In the genomic region with DNA sequence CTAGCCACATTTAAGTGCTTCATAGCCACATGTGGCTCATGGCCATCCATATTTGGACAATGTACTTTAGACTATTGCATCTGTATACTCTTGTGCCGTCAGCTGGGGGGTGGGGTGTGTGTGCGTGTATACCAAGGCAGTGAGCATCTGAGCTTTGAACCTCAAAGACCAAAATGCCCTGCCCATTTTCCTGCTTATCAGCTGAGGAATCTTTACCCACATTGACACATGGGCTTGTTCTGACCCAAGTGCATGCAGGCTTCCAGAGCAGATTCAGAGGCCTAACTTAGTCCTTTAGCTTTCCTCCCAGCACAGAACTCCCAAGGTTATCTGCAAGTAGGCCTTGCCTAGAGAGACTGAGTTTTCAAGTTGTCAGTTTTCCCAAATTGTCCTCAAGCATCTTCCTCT, we compare ENCODE assay signal across 1 cellular context.
TF ChIP-seq lines count a peak whose summit lies in the region.

No MANE protein-coding gene starts in this region.

TF ChIP-seq in HepG2, 621 proteins besides CTCF, POLR2A, EP300 and RAD21 (continued from another document and continues in another):
- TF ChIP-seq, protein P1, sequence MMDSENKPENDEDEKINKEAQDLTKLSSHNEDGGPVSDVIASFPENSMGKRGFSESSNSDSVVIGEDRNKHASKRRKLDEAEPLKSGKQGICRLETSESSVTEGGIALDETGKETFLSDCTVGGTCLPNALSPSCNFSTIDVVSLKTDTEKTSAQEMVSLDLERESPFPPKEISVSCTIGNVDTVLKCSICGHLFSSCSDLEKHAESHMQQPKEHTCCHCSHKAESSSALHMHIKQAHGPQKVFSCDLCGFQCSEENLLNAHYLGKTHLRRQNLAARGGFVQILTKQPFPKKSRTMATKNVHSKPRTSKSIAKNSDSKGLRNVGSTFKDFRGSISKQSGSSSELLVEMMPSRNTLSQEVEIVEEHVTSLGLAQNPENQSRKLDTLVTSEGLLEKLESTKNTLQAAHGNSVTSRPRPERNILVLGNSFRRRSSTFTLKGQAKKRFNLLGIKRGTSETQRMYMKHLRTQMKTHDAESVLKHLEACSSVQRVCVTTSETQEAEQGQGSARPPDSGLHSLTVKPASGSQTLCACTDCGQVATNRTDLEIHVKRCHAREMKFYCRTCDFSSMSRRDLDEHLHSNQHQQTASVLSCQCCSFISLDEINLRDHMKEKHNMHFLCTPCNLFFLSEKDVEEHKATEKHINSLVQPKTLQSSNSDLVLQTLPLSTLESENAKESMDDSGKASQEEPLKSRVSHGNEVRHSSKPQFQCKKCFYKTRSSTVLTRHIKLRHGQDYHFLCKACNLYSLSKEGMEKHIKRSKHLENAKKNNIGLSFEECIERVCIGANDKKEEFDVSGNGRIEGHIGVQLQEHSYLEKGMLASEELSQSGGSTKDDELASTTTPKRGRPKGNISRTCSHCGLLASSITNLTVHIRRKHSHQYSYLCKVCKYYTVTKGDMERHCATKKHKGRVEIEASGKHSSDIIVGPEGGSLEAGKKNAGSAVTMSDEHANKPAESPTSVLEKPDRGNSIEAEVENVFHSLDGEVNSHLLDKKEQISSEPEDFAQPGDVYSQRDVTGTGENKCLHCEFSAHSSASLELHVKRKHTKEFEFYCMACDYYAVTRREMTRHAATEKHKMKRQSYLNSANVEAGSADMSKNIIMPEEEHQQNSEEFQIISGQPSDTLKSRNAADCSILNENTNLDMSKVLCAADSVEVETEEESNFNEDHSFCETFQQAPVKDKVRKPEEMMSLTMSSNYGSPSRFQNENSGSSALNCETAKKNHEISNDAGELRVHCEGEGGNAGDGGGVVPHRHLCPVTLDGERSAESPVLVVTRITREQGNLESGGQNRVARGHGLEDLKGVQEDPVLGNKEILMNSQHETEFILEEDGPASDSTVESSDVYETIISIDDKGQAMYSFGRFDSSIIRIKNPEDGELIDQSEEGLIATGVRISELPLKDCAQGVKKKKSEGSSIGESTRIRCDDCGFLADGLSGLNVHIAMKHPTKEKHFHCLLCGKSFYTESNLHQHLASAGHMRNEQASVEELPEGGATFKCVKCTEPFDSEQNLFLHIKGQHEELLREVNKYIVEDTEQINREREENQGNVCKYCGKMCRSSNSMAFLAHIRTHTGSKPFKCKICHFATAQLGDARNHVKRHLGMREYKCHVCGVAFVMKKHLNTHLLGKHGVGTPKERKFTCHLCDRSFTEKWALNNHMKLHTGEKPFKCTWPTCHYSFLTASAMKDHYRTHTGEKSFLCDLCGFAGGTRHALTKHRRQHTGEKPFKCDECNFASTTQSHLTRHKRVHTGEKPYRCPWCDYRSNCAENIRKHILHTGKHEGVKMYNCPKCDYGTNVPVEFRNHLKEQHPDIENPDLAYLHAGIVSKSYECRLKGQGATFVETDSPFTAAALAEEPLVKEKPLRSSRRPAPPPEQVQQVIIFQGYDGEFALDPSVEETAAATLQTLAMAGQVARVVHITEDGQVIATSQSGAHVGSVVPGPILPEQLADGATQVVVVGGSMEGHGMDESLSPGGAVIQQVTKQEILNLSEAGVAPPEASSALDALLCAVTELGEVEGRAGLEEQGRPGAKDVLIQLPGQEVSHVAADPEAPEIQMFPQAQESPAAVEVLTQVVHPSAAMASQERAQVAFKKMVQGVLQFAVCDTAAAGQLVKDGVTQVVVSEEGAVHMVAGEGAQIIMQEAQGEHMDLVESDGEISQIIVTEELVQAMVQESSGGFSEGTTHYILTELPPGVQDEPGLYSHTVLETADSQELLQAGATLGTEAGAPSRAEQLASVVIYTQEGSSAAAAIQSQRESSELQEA (CRISPR knock-in tag; IDR thresholded peaks at IDR 0.05; ENCODE audit: not compliant biosample characterization) = no peak
- no peak for TF ChIP-seq MYNN (CRISPR knock-in tag; IDR thresholded peaks at IDR 0.05; ENCODE audit: low read depth)
- TF ChIP-seq, protein P2, sequence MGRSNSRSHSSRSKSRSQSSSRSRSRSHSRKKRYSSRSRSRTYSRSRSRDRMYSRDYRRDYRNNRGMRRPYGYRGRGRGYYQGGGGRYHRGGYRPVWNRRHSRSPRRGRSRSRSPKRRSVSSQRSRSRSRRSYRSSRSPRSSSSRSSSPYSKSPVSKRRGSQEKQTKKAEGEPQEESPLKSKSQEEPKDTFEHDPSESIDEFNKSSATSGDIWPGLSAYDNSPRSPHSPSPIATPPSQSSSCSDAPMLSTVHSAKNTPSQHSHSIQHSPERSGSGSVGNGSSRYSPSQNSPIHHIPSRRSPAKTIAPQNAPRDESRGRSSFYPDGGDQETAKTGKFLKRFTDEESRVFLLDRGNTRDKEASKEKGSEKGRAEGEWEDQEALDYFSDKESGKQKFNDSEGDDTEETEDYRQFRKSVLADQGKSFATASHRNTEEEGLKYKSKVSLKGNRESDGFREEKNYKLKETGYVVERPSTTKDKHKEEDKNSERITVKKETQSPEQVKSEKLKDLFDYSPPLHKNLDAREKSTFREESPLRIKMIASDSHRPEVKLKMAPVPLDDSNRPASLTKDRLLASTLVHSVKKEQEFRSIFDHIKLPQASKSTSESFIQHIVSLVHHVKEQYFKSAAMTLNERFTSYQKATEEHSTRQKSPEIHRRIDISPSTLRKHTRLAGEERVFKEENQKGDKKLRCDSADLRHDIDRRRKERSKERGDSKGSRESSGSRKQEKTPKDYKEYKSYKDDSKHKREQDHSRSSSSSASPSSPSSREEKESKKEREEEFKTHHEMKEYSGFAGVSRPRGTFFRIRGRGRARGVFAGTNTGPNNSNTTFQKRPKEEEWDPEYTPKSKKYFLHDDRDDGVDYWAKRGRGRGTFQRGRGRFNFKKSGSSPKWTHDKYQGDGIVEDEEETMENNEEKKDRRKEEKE (IDR thresholded peaks at IDR 0.05) = no peak
- TF ChIP-seq FIP1L1 (IDR thresholded peaks at IDR 0.05; ENCODE audit: borderline replicate concordance, insufficient read depth, low read depth, low read length) = no peak
- TF ChIP-seq ZNF264 (CRISPR knock-in tag; IDR thresholded peaks at IDR 0.05) = no peak; the same call in 1 of the 2 replicates
- TF ChIP-seq RFXAP (CRISPR knock-in tag; IDR thresholded peaks at IDR 0.05; ENCODE audit: borderline replicate concordance) = no peak; the same call in 1 of the 2 replicates
- peak; percentile 38; the same call in 1 of the 2 replicates for TF ChIP-seq ZNF431 (CRISPR knock-in tag; IDR thresholded peaks at IDR 0.05; ENCODE audit: borderline replicate concordance, low read depth)
- no peak for TF ChIP-seq PAX8 (CRISPR knock-in tag; IDR thresholded peaks at IDR 0.05; ENCODE audit: borderline replicate concordance)
- no peak for TF ChIP-seq SMAD9 (CRISPR knock-in tag; IDR thresholded peaks at IDR 0.05)
- no peak for TF ChIP-seq ZFP36L2 (CRISPR knock-in tag; IDR thresholded peaks at IDR 0.05)
- no peak for TF ChIP-seq RBM39 (IDR thresholded peaks at IDR 0.05; ENCODE audit: low read depth, low read length, poor library complexity, severe bottlenecking)
- TF ChIP-seq, protein P3, sequence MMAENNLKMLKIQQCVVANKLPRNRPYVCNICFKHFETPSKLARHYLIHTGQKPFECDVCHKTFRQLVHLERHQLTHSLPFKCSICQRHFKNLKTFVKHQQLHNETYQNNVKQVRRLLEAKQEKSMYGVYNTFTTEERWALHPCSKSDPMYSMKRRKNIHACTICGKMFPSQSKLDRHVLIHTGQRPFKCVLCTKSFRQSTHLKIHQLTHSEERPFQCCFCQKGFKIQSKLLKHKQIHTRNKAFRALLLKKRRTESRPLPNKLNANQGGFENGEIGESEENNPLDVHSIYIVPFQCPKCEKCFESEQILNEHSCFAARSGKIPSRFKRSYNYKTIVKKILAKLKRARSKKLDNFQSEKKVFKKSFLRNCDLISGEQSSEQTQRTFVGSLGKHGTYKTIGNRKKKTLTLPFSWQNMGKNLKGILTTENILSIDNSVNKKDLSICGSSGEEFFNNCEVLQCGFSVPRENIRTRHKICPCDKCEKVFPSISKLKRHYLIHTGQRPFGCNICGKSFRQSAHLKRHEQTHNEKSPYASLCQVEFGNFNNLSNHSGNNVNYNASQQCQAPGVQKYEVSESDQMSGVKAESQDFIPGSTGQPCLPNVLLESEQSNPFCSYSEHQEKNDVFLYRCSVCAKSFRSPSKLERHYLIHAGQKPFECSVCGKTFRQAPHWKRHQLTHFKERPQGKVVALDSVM (CRISPR knock-in tag; IDR thresholded peaks at IDR 0.05) = no peak
- peak; percentile 95 for TF ChIP-seq GATA4 (IDR thresholded peaks at IDR 0.05; ENCODE audit: borderline replicate concordance, low read depth)
- no peak for TF ChIP-seq STAT6 (CRISPR knock-in tag; IDR thresholded peaks at IDR 0.05; ENCODE audit: borderline replicate concordance)
- no peak for TF ChIP-seq ZNF737 (CRISPR knock-in tag; IDR thresholded peaks at IDR 0.05; ENCODE audit: borderline replicate concordance)
- TF ChIP-seq TOE1 (CRISPR knock-in tag; IDR thresholded peaks at IDR 0.05) = no peak; the same call in 1 of the 2 replicates
- no peak for TF ChIP-seq ZNF580 (CRISPR knock-in tag; IDR thresholded peaks at IDR 0.05; ENCODE audit: borderline replicate concordance, low read depth)
- TF ChIP-seq SIX4 (CRISPR knock-in tag; IDR thresholded peaks at IDR 0.05) = no peak; the same call in 1 of the 2 replicates
- TF ChIP-seq, protein P4, sequence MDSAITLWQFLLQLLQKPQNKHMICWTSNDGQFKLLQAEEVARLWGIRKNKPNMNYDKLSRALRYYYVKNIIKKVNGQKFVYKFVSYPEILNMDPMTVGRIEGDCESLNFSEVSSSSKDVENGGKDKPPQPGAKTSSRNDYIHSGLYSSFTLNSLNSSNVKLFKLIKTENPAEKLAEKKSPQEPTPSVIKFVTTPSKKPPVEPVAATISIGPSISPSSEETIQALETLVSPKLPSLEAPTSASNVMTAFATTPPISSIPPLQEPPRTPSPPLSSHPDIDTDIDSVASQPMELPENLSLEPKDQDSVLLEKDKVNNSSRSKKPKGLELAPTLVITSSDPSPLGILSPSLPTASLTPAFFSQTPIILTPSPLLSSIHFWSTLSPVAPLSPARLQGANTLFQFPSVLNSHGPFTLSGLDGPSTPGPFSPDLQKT (CRISPR knock-in tag; IDR thresholded peaks at IDR 0.05; ENCODE audit: borderline replicate concordance) = no peak
- TF ChIP-seq ZBTB39 (CRISPR knock-in tag; IDR thresholded peaks at IDR 0.05) = peak; percentile 79; the same call in 1 of the 2 replicates
- TF ChIP-seq, protein P5, sequence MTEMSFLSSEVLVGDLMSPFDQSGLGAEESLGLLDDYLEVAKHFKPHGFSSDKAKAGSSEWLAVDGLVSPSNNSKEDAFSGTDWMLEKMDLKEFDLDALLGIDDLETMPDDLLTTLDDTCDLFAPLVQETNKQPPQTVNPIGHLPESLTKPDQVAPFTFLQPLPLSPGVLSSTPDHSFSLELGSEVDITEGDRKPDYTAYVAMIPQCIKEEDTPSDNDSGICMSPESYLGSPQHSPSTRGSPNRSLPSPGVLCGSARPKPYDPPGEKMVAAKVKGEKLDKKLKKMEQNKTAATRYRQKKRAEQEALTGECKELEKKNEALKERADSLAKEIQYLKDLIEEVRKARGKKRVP (CRISPR knock-in tag; IDR thresholded peaks at IDR 0.05) = peak in 1 of 2 experiments; percentile 89; a peak in 2 of 4 replicates
- TF ChIP-seq KDM2A (CRISPR knock-in tag; IDR thresholded peaks at IDR 0.05; ENCODE audit: borderline replicate concordance, low read depth) = 0 out of 2 replicates have a peak, but pooled peaks have one; percentile 17
- no peak for TF ChIP-seq SMARCC2 (IDR thresholded peaks at IDR 0.05)
- TF ChIP-seq LCORL (IDR thresholded peaks at IDR 0.05) = peak; percentile 60; the same call in 1 of the 2 replicates
- peak; percentile 94 for TF ChIP-seq LCORL (CRISPR knock-in tag; IDR thresholded peaks at IDR 0.05)
